ENCODE assay signal across 8 cellular contexts in genomic region chrX:7147431-7147977, GRCh38. TPM values are rescaled to one million over a fixed set of nuclear protein-coding genes. Genes with fewer than 3 reads are reported as not detected.
DNase-seq lines count a peak whose midpoint lies in the region; ATAC-seq, FAIRE-seq and TF ChIP-seq lines count a peak whose summit lies in the region.

TSS of gene STS (plus strand) at chrX:7147712. CDS start at chrX:7253200, 105,488 bp downstream.

- no peaks in the 10 kb centered on the region for H3K27me3 ChIP-seq in GM12878 (replicated peaks in 1 of 2; ENCODE audit: control insufficient read depth in 2 of 2, insufficient read depth in 2 of 2, low read length in 1 of 2)
- no peaks in the 10 kb centered on the region for H3K27me3 ChIP-seq in skeletal muscle tissue (ENCODE audit: control insufficient read depth in 3 of 3, insufficient read depth in 3 of 3, low read length in 3 of 3)

- RAD21 ChIA-PET in GM12878 (lab: Charles Lee; ENCODE audit: unreplicated experiment), result interaction anchor here (0.9 to 5.8 kb wide), 11 partner anchors 15 to 778 kb away, joined by 3 to 127 read pairs (median 5); no protein-coding TSS in a partner anchor

- peak within 1 kb of the TSS; percentile 87 for H3K4me2 ChIP-seq in GM12878 (ENCODE audit: control insufficient read depth, insufficient read depth)

- H3K4me1 ChIP-seq in GM12878 (ENCODE audit: control insufficient read depth, insufficient read depth, low read length), result peaks cover 15% of the 10 kb centered on the region
- H3K4me1 ChIP-seq in skeletal muscle tissue (ENCODE audit: control insufficient read depth in 3 of 3, insufficient read depth in 3 of 3, low read length in 3 of 3), result peaks cover 0 to 20% (median 2%) of the 10 kb centered on the region in 3 donors

- WGBS in GM12878 (ENCODE audit: insufficient coverage, insufficient replicate concordance, low lambda C conversion rate, missing lambda C conversion rate), result 1% methylated on average over 16 of the region's 61 CpGs

- H3K4me3 ChIP-seq in GM12878 (peak within 1 kb of the TSS; percentile 98), skeletal muscle tissue (ENCODE audit: low read length in 3 of 3) (peak within 1 kb of the TSS; percentile 84 to 97 (median 92))

- CTCF ChIA-PET in GM12878 (lab: Yijun Ruan, JAX), result interaction anchor here (0.7 to 3.6 kb wide), 9 partner anchors 9 to 88 kb away, joined by 3 to 24 read pairs (median 4); no protein-coding TSS in a partner anchor

- ATAC-seq in GM19035 (IDR thresholded peaks at IDR 0.05; ENCODE audit: unreplicated experiment), result peak; percentile 43
- peak; percentile 61 for ATAC-seq in HG03196 (IDR thresholded peaks at IDR 0.05; ENCODE audit: unreplicated experiment)
- ATAC-seq in GM12878, result peak; percentile 53

- intact Hi-C loops in GM12878 (cut with micrococcal nuclease; ENCODE audit: unreplicated experiment), result loop anchor here (2.0 to 5.0 kb wide), 2 partner anchors 89 to 780 kb away; partner anchors contain the start of gene PNPLA4

- TF ChIP-seq CTCF in GM12878 (IDR thresholded peaks at IDR 0.05 in 2 of 3, conservative IDR thresholded peaks at IDR 0.05 in 1 of 3; ENCODE audit: control insufficient read depth in 2 of 3, extremely low read depth in 1 of 3, insufficient read depth in 1 of 3, low read depth in 3 of 3, low read length in 3 of 3), result no peak

- TF ChIP-seq POLR2A in GM12878 (IDR thresholded peaks at IDR 0.05; ENCODE audit: low read depth, low read length), result peak; percentile 8; the same call in 1 of the 2 replicates

- in situ Hi-C loops in GM12878 (cut with MboI), result no loop called here

- no peaks in the 10 kb centered on the region for H3K9me3 ChIP-seq in GM12878 (replicated peaks; ENCODE audit: control insufficient read depth, insufficient read depth, low read length)
- H3K9me3 ChIP-seq in skeletal muscle tissue (ENCODE audit: control insufficient read depth in 3 of 3, low read length in 3 of 3), result no peaks in the 10 kb centered on the region

- FAIRE-seq in GM12878 (lab: Jason Lieb, UNC), result no peak

- H3K9ac ChIP-seq in GM12878 (ENCODE audit: control insufficient read depth, insufficient read depth, low read length), result peak within 1 kb of the TSS; percentile 73
- H3K9ac ChIP-seq in skeletal muscle tissue (ENCODE audit: low read depth in 1 of 3, low read length in 3 of 3), result peak within 1 kb of the TSS; percentile 76 to 84 (median 82)

- SMC1A ChIA-PET in GM12878 (lab: Charles Lee; ENCODE audit: uncharacterized antibody, unreplicated experiment), result interaction anchor here (0.8 to 5.5 kb wide), 14 partner anchors 7 to 409 kb away, joined by 3 to 56 read pairs (median 7); no protein-coding TSS in a partner anchor

- H3K36me3 ChIP-seq in GM12878 (ENCODE audit: control insufficient read depth in 2 of 2, insufficient read depth in 2 of 2, low read length in 1 of 2) (no peaks in the 10 kb centered on the region; a peak in 1 of 4 replicates), skeletal muscle tissue (ENCODE audit: control insufficient read depth in 3 of 3, insufficient read depth in 3 of 3, low read length in 3 of 3) (no peaks in the 10 kb centered on the region)

- no peak for TF ChIP-seq RAD21 in GM12878 (IDR thresholded peaks at IDR 0.05; ENCODE audit: insufficient read depth, low read depth, low read length)

- peak within 1 kb of the TSS; percentile 79 for H2AFZ ChIP-seq in GM12878 (ENCODE audit: control insufficient read depth, low read depth, low read length)

- H3K79me2 ChIP-seq in GM12878 (ENCODE audit: control insufficient read depth, insufficient read depth, low read length), result peaks cover 47% of the 10 kb centered on the region

- no peaks in the 10 kb centered on the region for H4K20me1 ChIP-seq in GM12878 (ENCODE audit: control insufficient read depth, insufficient read depth)

- no TSS peak for BruUV-seq in GM12878 (replicated peaks; lab: Mats Ljungman, UMichigan)

- POLR2A ChIA-PET in GM12878 (lab: Charles Lee), result interaction anchor here (0.6 to 4.7 kb wide), 6 partner anchors 10 to 932 kb away, joined by 3 to 117 read pairs (median 7); no protein-coding TSS in a partner anchor

- H3K27ac ChIP-seq in GM12878 (ENCODE audit: control insufficient read depth, insufficient read depth) (peak within 1 kb of the TSS; percentile 87), skeletal muscle tissue (ENCODE audit: low read depth, low read length) (peak within 1 kb of the TSS; percentile 80)

- peak; percentile 27 for DNase-seq in Ammon's horn (ENCODE audit: low spot score)
- DNase-seq in SK-N-DZ (ENCODE audit: low spot score), result peak; percentile 37
- DNase-seq in GM12878 (ENCODE audit: low read depth, low spot score), result no peak
- DNase-seq in iPS-NIHi7 (ENCODE audit: extremely low spot score), result peak; percentile 27
- no peak for DNase-seq in 8988T

- TF ChIP-seq EP300 in GM12878 (IDR thresholded peaks at IDR 0.05; ENCODE audit: borderline replicate concordance in 1 of 2, control insufficient read depth in 1 of 2, low read depth in 2 of 2, low read length in 2 of 2), result no peak

TF ChIP-seq in GM12878, 131 proteins besides CTCF, POLR2A, EP300 and RAD21 (continues in another document):
- TF ChIP-seq ZSCAN29 (IDR thresholded peaks at IDR 0.05), result peak; percentile 100
- no peak for TF ChIP-seq IKZF2 (IDR thresholded peaks at IDR 0.05)
- TF ChIP-seq PKNOX1 (IDR thresholded peaks at IDR 0.05), result peak; percentile 34; the same call in 1 of the 2 replicates
- no peak for TF ChIP-seq EED (IDR thresholded peaks at IDR 0.05; ENCODE audit: low read depth)
- peak; percentile 30; the same call in 1 of the 2 replicates for TF ChIP-seq RUNX3 (IDR thresholded peaks at IDR 0.05; ENCODE audit: low read length)
- no peak for TF ChIP-seq BCL3 (IDR thresholded peaks at IDR 0.05; ENCODE audit: borderline replicate concordance, insufficient read depth, low read depth, low read length, poor library complexity, severe bottlenecking)
- TF ChIP-seq NKRF (conservative IDR thresholded peaks at IDR 0.05), result peak; percentile 41; the same call in 1 of the 2 replicates

RNA-seq across cellular contexts. Expression of gene STS, which starts in this region (rescaled TPM):
- polyA plus RNA-seq in SK-N-DZ (2014; cell fraction: cytosol; rRNA removed), result 2.3 and 2.8 TPM in 2 replicates
- 1.1 and 1.2 TPM in 2 replicates for polyA plus RNA-seq in SK-N-DZ (2014; cell fraction: nucleus; rRNA removed)
- 41.8 and 44.8 TPM in 2 replicates for total RNA-seq in GM12878 (2013; cell fraction: nucleolus; rRNA removed)
- total RNA-seq in GM12878 (2014; rRNA removed), result 4.6 and 4.8 TPM in 2 replicates
- 5.1 and 5.3 TPM in 2 replicates for total RNA-seq in GM12878 (2014; rRNA removed; fragmentation: Illumina TruSeq; extraction: Trizol)
- total RNA-seq in GM12878 (2021), result 5.3 and 6.1 TPM in 2 replicates
- 8.9 TPM for polyA plus RNA-seq in GM12878 (2011; ENCODE audit: low read depth)
- 19.4 and 19.6 TPM in 2 replicates for polyA plus RNA-seq in GM12878 (2011; rRNA removed)
- 14.9 and 16.4 TPM in 2 replicates for polyA plus RNA-seq in GM12878 (2011; cell fraction: cytosol; rRNA removed)
- polyA plus RNA-seq in GM12878 (2011; cell fraction: nucleus; rRNA removed), result 11.4 and 13.1 TPM in 2 replicates
- polyA plus RNA-seq in GM12878 (2012), result 7.6 and 10.6 TPM in 2 replicates
- polyA plus RNA-seq in GM12878 (2014; fragmentation: Illumina TruSeq; extraction: Trizol), result 7.0 and 7.2 TPM in 2 replicates
- polyA plus RNA-seq in GM12878 (2014; fragmentation: Nextera tagmentation; extraction: Ambion mirVana), result 1 to 10 TPM; 1.6 to 1.7 TPM
- polyA plus RNA-seq in GM12878 (2014; rRNA removed), result 2.4 and 3.2 TPM in 2 replicates
- polyA plus RNA-seq in GM12878 (2016; fragmentation: Nextera tagmentation; extraction: Ambion mirVana), result 1 to 10 TPM; 3.4 to 4.8 TPM
- polyA minus RNA-seq in GM12878 (2011; rRNA and poly(A)+ RNA removed), result 43.4 and 45.0 TPM in 2 replicates
- polyA minus RNA-seq in GM12878 (2011; cell fraction: cytosol; rRNA and poly(A)+ RNA removed), result 11.5 and 12.5 TPM in 2 replicates
- 16.2 and 23.8 TPM in 2 replicates for polyA minus RNA-seq in GM12878 (2011; cell fraction: nucleus; rRNA and poly(A)+ RNA removed)
- total RNA-seq in skeletal muscle tissue, result 4.7 TPM

Comparison
In these comparisons a context has a peak if more than half of its experiments do, and no peak if none do; other contexts are left out.
1. DNase-seq: peak in Ammon's horn (single experiment), SK-N-DZ (single experiment) and iPS-NIHi7 (single experiment); none in GM12878 (single experiment) and 8988T (single experiment).
2. Peak in every context shown above with its lines, with median percentiles within 50 percentile points of each other: ATAC-seq.